In the genomic region with DNA sequence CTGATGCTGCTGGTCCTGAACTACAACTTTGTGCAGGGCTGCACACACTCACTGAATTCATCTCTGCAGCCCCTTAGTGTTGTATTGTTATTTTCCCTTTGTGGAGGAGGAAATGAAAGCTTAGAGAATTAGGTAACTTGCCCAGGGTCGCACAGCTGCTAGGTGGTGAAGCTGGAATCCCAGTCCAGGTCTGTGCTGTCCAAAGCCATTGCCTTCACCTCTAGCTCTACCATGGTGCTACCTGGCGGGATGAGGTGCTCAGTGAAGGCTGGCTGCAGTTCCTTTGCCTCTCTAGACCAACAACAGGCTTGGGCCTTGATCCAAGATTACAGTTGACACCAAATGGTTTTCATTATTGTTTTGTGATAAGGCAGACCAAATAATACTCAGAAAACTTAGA, we compare ENCODE assay signal across 16 cellular contexts.
"Had no signal": no experiment of that assay in that cellular context is flagged by ENCODE, and none has a peak within 500 bp of the region (broad histone marks: within the 10 kb centered on the region; RNA-seq: fewer than 3 reads in every experiment).

No MANE protein-coding gene starts in this region.

- H3K27me3 ChIP-seq: hepatocyte, pancreas, suprapubic skin, upper lobe of right lung had no signal

- H3K4me1 Mint-ChIP-seq: naive B cell had no signal

- H3K36me3 ChIP-seq: pancreas, suprapubic skin, upper lobe of right lung had no signal

- H3K4me3 Mint-ChIP-seq: activated CD4-positive, alpha-beta memory T cell treated with anti-CD3 and anti-CD28 coated beads for 36 hours; mesothelial cell of epicardium; naive B cell; T-helper 2 cell treated with Interferon-gamma antibody and Interleukin-4, amounts not matched to agents 5 μg/mL and 100 μg/mL, for 36 hours had no signal

- H3K9me3 ChIP-seq: pancreas, suprapubic skin, upper lobe of right lung had no signal

- H3K36me3 Mint-ChIP-seq: activated CD4-positive, alpha-beta memory T cell treated with anti-CD3 and anti-CD28 coated beads for 36 hours; mesothelial cell of epicardium; naive B cell had no signal

- H3K27ac Mint-ChIP-seq: activated CD4-positive, alpha-beta memory T cell treated with anti-CD3 and anti-CD28 coated beads for 36 hours; mesothelial cell of epicardium; naive B cell; T-helper 2 cell treated with Interferon-gamma antibody and Interleukin-4, amounts not matched to agents 5 μg/mL and 100 μg/mL, for 36 hours had no signal

- DNase-seq: activated naive CD4-positive, alpha-beta T cell treated with Interleukin-2 at 50 U/mL for 16 hours; central memory CD4-positive, alpha-beta T cell; effector memory CD4-positive, alpha-beta T cell; left ventricle myocardium superior; naive B cell; pancreas; right cardiac atrium; stimulated activated naive CD4-positive, alpha-beta T cell treated with Interleukin-2 at 50 U/mL for 16 hours; SW 1271 had no signal

- H3K4me1 ChIP-seq: pancreas, suprapubic skin had no signal

- H3K4me3 ChIP-seq: hepatocyte, pancreas, suprapubic skin, upper lobe of right lung had no signal

- H3K27ac ChIP-seq: epithelial cell of prostate, hepatocyte, pancreas, suprapubic skin, upper lobe of right lung had no signal

- H3K9me3 Mint-ChIP-seq: activated CD4-positive, alpha-beta memory T cell treated with anti-CD3 and anti-CD28 coated beads for 36 hours; mesothelial cell of epicardium; naive B cell; T-helper 2 cell treated with Interferon-gamma antibody and Interleukin-4, amounts not matched to agents 5 μg/mL and 100 μg/mL, for 36 hours had no signal

- ATAC-seq: pancreas, right cardiac atrium, upper lobe of right lung had no signal
